In the genomic region with DNA sequence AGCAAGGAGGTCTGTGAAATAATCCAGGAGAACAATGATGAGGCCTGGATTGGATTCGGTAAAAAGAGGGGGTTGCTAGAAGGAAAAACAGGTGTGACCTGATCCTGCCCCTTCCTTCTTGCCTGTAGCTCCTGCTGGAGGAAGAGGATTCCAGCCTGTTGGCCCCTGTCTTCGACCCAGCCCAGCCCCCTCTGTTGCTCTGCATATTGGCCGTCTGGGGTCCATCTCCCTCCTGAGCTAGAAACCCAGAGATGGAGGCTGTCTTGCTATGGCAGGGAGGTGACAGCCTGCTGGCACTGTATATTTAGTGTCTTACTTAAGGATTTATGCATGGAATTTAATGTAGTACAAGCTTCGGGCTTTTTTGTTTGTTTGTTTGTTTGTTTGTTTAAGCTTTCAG, we compare ENCODE assay signal across 33 cellular contexts. TPM values are rescaled to one million over a fixed set of nuclear protein-coding genes. Genes with fewer than 3 reads are reported as not detected.
"Had no signal": no experiment of that assay in that cellular context is flagged by ENCODE, and none has a peak within 500 bp of the region (broad histone marks: within the 10 kb centered on the region; RNA-seq: fewer than 3 reads in every experiment).

No MANE protein-coding gene starts in this region.

- H3K4me1 ChIP-seq: heart left ventricle, lower lobe of right lung, pancreas, psoas muscle, right lobe of liver, stomach, tibial nerve, uterus had no signal

- H3K4me3 ChIP-seq: heart left ventricle, hepatocyte, lower lobe of right lung, pancreas, psoas muscle, right lobe of liver, smooth muscle cell, stomach, thoracic aorta, tibial nerve, uterus had no signal

- H3K9me3 ChIP-seq: heart left ventricle, lower lobe of right lung, pancreas, psoas muscle, right lobe of liver, stomach, thoracic aorta, tibial nerve, uterus had no signal

- H3K27ac ChIP-seq: heart left ventricle, hepatocyte, lower lobe of right lung, pancreas, psoas muscle, right lobe of liver, stomach, thoracic aorta, tibial nerve, uterus had no signal

- DNase-seq: heart left ventricle; kidney glomerular epithelial cell; left cardiac atrium; left ventricle myocardium superior; lower lobe of right lung; mammary epithelial cell; mesenchymal stem cell; naive thymus-derived CD8-positive, alpha-beta T cell; nucleus accumbens; pancreas; psoas muscle; right lobe of liver; stimulated activated CD4-positive, alpha-beta T cell treated with anti-CD3 and anti-CD28 coated beads, Interleukin-1b, Interleukin-23, amount 100 ng/mL, for 48 hours; stimulated activated CD4-positive, alpha-beta T cell treated with anti-CD3 and anti-CD28 coated beads, Interleukin-2, amount 100 ng/mL, for 48 hours; stimulated activated CD4-positive, alpha-beta T cell treated with anti-CD3 and anti-CD28 coated beads, Interleukin-4, amount 100 ng/mL, for 4 hours; stimulated activated CD8-positive, alpha-beta memory T cell treated with anti-CD3 and anti-CD28 coated beads, Interleukin-4, amount 100 ng/mL, for 48 hours; stimulated activated naive B cell treated with anti-CD40 and anti-IgM and Interleukin-4, amounts not matched to agents 10 μg/mL and 1 μg/mL and 100 μg/mL, for 72 hours; stimulated activated naive CD8-positive, alpha-beta T cell treated with anti-CD3 and anti-CD28 coated beads, Interleukin-15, Interleukin-2, amounts not matched to agents 100 U/mL and 50 U/mL, for 24 hours; stomach; uterus had no signal

- H2AFZ ChIP-seq: hepatocyte had no signal

- ATAC-seq: heart left ventricle; left cardiac atrium; left lobe of liver; left ventricle myocardium superior; lower lobe of right lung; naive thymus-derived CD8-positive, alpha-beta T cell; pancreas; psoas muscle; right lobe of liver; stimulated activated naive B cell treated with anti-CD40 and anti-IgM and Interleukin-4, amounts not matched to agents 10 μg/mL and 1 μg/mL and 100 μg/mL, for 72 hours; stimulated activated naive CD8-positive, alpha-beta T cell treated with anti-CD3 and anti-CD28 coated beads, Interleukin-15, Interleukin-2, amounts not matched to agents 100 U/mL and 50 U/mL, for 24 hours had no signal

- FAIRE-seq: keratinocyte, pancreas had no signal

- H3K4me1 Mint-ChIP-seq: naive thymus-derived CD8-positive, alpha-beta T cell; nephron; neural crest cell had no signal

- H3K27me3 ChIP-seq: pancreas, right lobe of liver, uterus had no signal

- H3K27me3 Mint-ChIP-seq: stimulated activated naive B cell treated with anti-CD40 and anti-IgM and Interleukin-4, amounts not matched to agents 10 μg/mL and 1 μg/mL and 100 μg/mL, for 72 hours had no signal

- H3K36me3 ChIP-seq: heart left ventricle, lower lobe of right lung, pancreas, right lobe of liver, stomach, thoracic aorta, tibial nerve, uterus had no signal

- H3K27ac Mint-ChIP-seq: nephron; stimulated activated naive B cell treated with anti-CD40 and anti-IgM and Interleukin-4, amounts not matched to agents 10 μg/mL and 1 μg/mL and 100 μg/mL, for 72 hours; type B pancreatic cell had no signal

- H3K4me3 Mint-ChIP-seq: naive thymus-derived CD8-positive, alpha-beta T cell; nephron; neural crest cell; stimulated activated naive B cell treated with anti-CD40 and anti-IgM and Interleukin-4, amounts not matched to agents 10 μg/mL and 1 μg/mL and 100 μg/mL, for 72 hours; type B pancreatic cell had no signal

- H3K9me3 Mint-ChIP-seq: naive thymus-derived CD8-positive, alpha-beta T cell; nephron; neural crest cell; stimulated activated naive B cell treated with anti-CD40 and anti-IgM and Interleukin-4, amounts not matched to agents 10 μg/mL and 1 μg/mL and 100 μg/mL, for 72 hours; type B pancreatic cell had no signal

- H3K36me3 Mint-ChIP-seq: naive thymus-derived CD8-positive, alpha-beta T cell; stimulated activated naive B cell treated with anti-CD40 and anti-IgM and Interleukin-4, amounts not matched to agents 10 μg/mL and 1 μg/mL and 100 μg/mL, for 72 hours; type B pancreatic cell had no signal

- H3K79me2 ChIP-seq: hepatocyte had no signal

- H3K4me2 ChIP-seq: hepatocyte, smooth muscle cell had no signal

RNA-seq across cellular contexts. Expression of a gene that starts 6.6 kb away (rescaled TPM):
- total RNA-seq: heart left ventricle; hepatocyte; left cardiac atrium; left lobe of liver; left ventricle myocardium superior; lower lobe of right lung; mammary epithelial cell; mucosa of gallbladder; naive thymus-derived CD8-positive, alpha-beta T cell; neural crest cell; osteoblast; pancreas; psoas muscle; right lobe of liver; skeletal muscle tissue; smooth muscle cell; stomach; thoracic aorta; tibial nerve; ureter had no signal
- polyA plus RNA-seq: heart left ventricle; hepatocyte; keratinocyte; mammary epithelial cell; naive thymus-derived CD8-positive, alpha-beta T cell; pancreas; psoas muscle; smooth muscle cell; stomach had no signal

RNA-seq across cellular contexts. Expression of a gene that starts 7.0 kb away (rescaled TPM):
- total RNA-seq: heart left ventricle; hepatocyte; left cardiac atrium; left lobe of liver; left ventricle myocardium superior; lower lobe of right lung; mammary epithelial cell; mucosa of gallbladder; naive thymus-derived CD8-positive, alpha-beta T cell; neural crest cell; osteoblast; pancreas; psoas muscle; right lobe of liver; skeletal muscle tissue; smooth muscle cell; stomach; thoracic aorta; tibial nerve; ureter; uterus had no signal
- polyA plus RNA-seq: heart left ventricle; hepatocyte; keratinocyte; mammary epithelial cell; naive thymus-derived CD8-positive, alpha-beta T cell; pancreas; psoas muscle; smooth muscle cell; stomach had no signal

RNA-seq across cellular contexts. Expression of a gene that starts 25.6 kb away (rescaled TPM):
- total RNA-seq: left ventricle myocardium superior, smooth muscle cell, thoracic aorta, tibial nerve had no signal
